In genomic region chr18:11872479-11873136, GRCh38 we compare ENCODE assay signal across 8 cellular contexts. TPM values are rescaled to one million over a fixed set of nuclear protein-coding genes. Genes with fewer than 3 reads are reported as not detected.
DNase-seq lines count a peak whose midpoint lies in the region; ATAC-seq, FAIRE-seq and TF ChIP-seq lines count a peak whose summit lies in the region.

No MANE protein-coding gene starts in this region.

- H3K9ac ChIP-seq in MM.1S (ENCODE audit: low read length) = no peak overlapping the region
- H3K9ac ChIP-seq in K562 (ENCODE audit: insufficient read depth in 1 of 2, low read depth in 2 of 2, low read length in 2 of 2) = peak overlapping the region in 1 of 2 experiments; percentile 64; a peak in 1 of 4 replicates

- ATAC-seq in K562 = peak; percentile 98
- peak; percentile 58 for ATAC-seq in lung (ENCODE audit: insufficient read depth, low FRiP score)
- ATAC-seq in GM19328 (IDR thresholded peaks at IDR 0.05; ENCODE audit: unreplicated experiment) = no peak

- TF ChIP-seq RAD21 in K562 (CRISPR knock-in tag; conservative IDR thresholded peaks at IDR 0.05 in 1 of 2, IDR thresholded peaks at IDR 0.05 in 1 of 2) = peak; percentile 79 to 95

- H3K4me3 ChIP-seq in MM.1S (ENCODE audit: low read length) (no peak overlapping the region), K562 (no peak overlapping the region), lung (no peak overlapping the region)

- H3K79me2 ChIP-seq in MM.1S (ENCODE audit: low read length) (no peaks in the 10 kb centered on the region), K562 (ENCODE audit: control insufficient read depth, insufficient read depth, low read length) (no peaks in the 10 kb centered on the region)

- TF ChIP-seq POLR2A in K562 (conservative IDR thresholded peaks at IDR 0.05) = no peak

- H3K9me3 ChIP-seq in MM.1S (replicated peaks; ENCODE audit: insufficient read depth, low read length) (no peaks in the 10 kb centered on the region), K562 (replicated peaks; ENCODE audit: control insufficient read depth, insufficient read depth, low read depth, low read length) (no peaks in the 10 kb centered on the region; the same call in 1 of the 2 replicates), lung (ENCODE audit: control insufficient read depth in 2 of 2, insufficient read depth in 1 of 2, low read length in 1 of 2) (peaks cover 0 to 3% of the 10 kb centered on the region in 2 donors)

- H3K27me3 ChIP-seq in MM.1S (replicated peaks; ENCODE audit: insufficient read depth, low read length) (no peaks in the 10 kb centered on the region), K562 (ENCODE audit: control insufficient read depth in 2 of 2, insufficient read depth in 2 of 2, low read length in 2 of 2) (peaks cover 0 to 17% of the 10 kb centered on the region in 2 experiments; a peak in 4 of 5 replicates), lung (ENCODE audit: control insufficient read depth, insufficient read depth) (no peaks in the 10 kb centered on the region)

- peaks cover 6% of the 10 kb centered on the region for H3K27me3 Mint-ChIP-seq in glutamatergic neuron (ENCODE audit: unreplicated experiment)

- POLR2A ChIA-PET in K562 (lab: Yijun Ruan, JAX) = interaction anchor here (0.6 to 1.0 kb wide), 6 partner anchors 17 to 1782 kb away, joined by 3 to 4 read pairs (median 3); no protein-coding TSS in a partner anchor

- H3K36me3 Mint-ChIP-seq in glutamatergic neuron (ENCODE audit: unreplicated experiment) = peaks cover 19% of the 10 kb centered on the region

- H2AFZ ChIP-seq in MM.1S (ENCODE audit: low read length) (no peak overlapping the region), K562 (ENCODE audit: low read depth, low read length) (no peak overlapping the region)

- CTCF ChIA-PET in K562 (lab: Yijun Ruan, JAX; ENCODE audit: low intra/inter-chr PET ratio) = interaction anchor here (2.3 kb wide), 1 partner anchor 140 kb away, joined by 22 read pairs; no protein-coding TSS in a partner anchor

- DNase-seq in NCI-H748 (lab: John Stamatoyannopoulos, UW; ENCODE audit: unreplicated experiment) = peak; percentile 12
- DNase-seq in NCI-H748 treated with DMSO at 0.1 percent for 48 hours (lab: John Stamatoyannopoulos, UW) = no peak
- DNase-seq in MM.1S = no peak
- DNase-seq in K562 (ENCODE audit: extremely low read depth in 1 of 4, low spot score in 3 of 4) = peak; percentile 62 to 72 (median 68)
- no peak for DNase-seq in lung (ENCODE audit: low spot score)
- no peak for DNase-seq in DMS153 treated with DMSO at 0.1 percent for 48 hours (lab: John Stamatoyannopoulos, UW; ENCODE audit: unreplicated experiment)
- no peak for DNase-seq in glutamatergic neuron

- no peaks in the 10 kb centered on the region for H3F3A ChIP-seq in MM.1S (ENCODE audit: insufficient read depth, low read length)

- H4K20me1 ChIP-seq in MM.1S (ENCODE audit: insufficient read depth, low read length) (no peaks in the 10 kb centered on the region), K562 (replicated peaks; ENCODE audit: control insufficient read depth, insufficient read depth, low read length) (no peaks in the 10 kb centered on the region)

- no TSS peak for BruUV-seq in K562 (replicated peaks; lab: Mats Ljungman, UMichigan)

- H3K27ac ChIP-seq in MM.1S (ENCODE audit: low read length) (no peak overlapping the region), K562 (ENCODE audit: extremely low read depth, low read depth, low read length) (no peak overlapping the region), lung (ENCODE audit: low read depth in 1 of 2, low read length in 1 of 2) (peak overlapping the region in 1 of 2 donors; percentile 1)

- WGBS in K562 (ENCODE audit: insufficient coverage, low coverage, missing lambda C conversion rate) = under 1% methylated on average over 11 of the region's 13 CpGs
- WGBS in lung, 2 donors = 67 to 84% methylated on average over 13 of the region's 13 CpGs

- H3K9me3 Mint-ChIP-seq in glutamatergic neuron (ENCODE audit: unreplicated experiment) = peaks cover 8% of the 10 kb centered on the region

- H3K36me3 ChIP-seq in MM.1S (replicated peaks; ENCODE audit: insufficient read depth, low read length) (no peaks in the 10 kb centered on the region), K562 (ENCODE audit: control insufficient read depth, insufficient read depth, low read length) (no peaks in the 10 kb centered on the region), lung (ENCODE audit: control insufficient read depth in 2 of 2, insufficient read depth in 2 of 2, low read length in 2 of 2) (no peaks in the 10 kb centered on the region)

- no peak overlapping the region for H3K4me2 ChIP-seq in MM.1S (ENCODE audit: low read depth, low read length)
- H3K4me2 ChIP-seq in K562 (ENCODE audit: insufficient read depth, low read length) = no peak overlapping the region

- no peak for TF ChIP-seq EP300 in K562 (IDR thresholded peaks at IDR 0.05; ENCODE audit: low read length)

- peak; percentile 96 for FAIRE-seq in K562 (lab: Jason Lieb, UNC)

- no peaks in the 10 kb centered on the region for H3K4me1 Mint-ChIP-seq in glutamatergic neuron (ENCODE audit: low read depth, unreplicated experiment)

- no peaks in the 10 kb centered on the region for H3K4me1 ChIP-seq in MM.1S (ENCODE audit: low read length)
- H3K4me1 ChIP-seq in K562 (replicated peaks in 1 of 2; ENCODE audit: control insufficient read depth in 2 of 2, insufficient read depth in 2 of 2, low read length in 2 of 2) = peaks cover 0 to 3% of the 10 kb centered on the region in 2 experiments; a peak in 1 of 5 replicates
- H3K4me1 ChIP-seq in lung (ENCODE audit: control insufficient read depth in 2 of 2, insufficient read depth in 2 of 2, low read length in 2 of 2) = peaks cover 0 to 2% of the 10 kb centered on the region in 2 donors

- peak; percentile 22; the same call in 1 of the 2 replicates for TF ChIP-seq CTCF in MM.1S (IDR thresholded peaks at IDR 0.05; ENCODE audit: low read length)
- TF ChIP-seq CTCF in K562 (IDR thresholded peaks at IDR 0.05 in 2 of 3, conservative IDR thresholded peaks at IDR 0.05 in 1 of 3; ENCODE audit: insufficient read depth in 2 of 3, low read depth in 1 of 3, low read length in 3 of 3) = peak; percentile 72 to 84 (median 79)
- TF ChIP-seq CTCF in lung (IDR thresholded peaks at IDR 0.05; ENCODE audit: control extremely low read depth, extremely low read depth) = peak; percentile 17
- TF ChIP-seq CTCF in glutamatergic neuron (IDR thresholded peaks at IDR 0.05; ENCODE audit: partially characterized antibody, unreplicated experiment) = no peak

- no peaks in the 10 kb centered on the region for H3K9me2 ChIP-seq in MM.1S (replicated peaks; ENCODE audit: insufficient read depth, low read length)

- H3K9me1 ChIP-seq in K562 (ENCODE audit: control insufficient read depth, insufficient read depth, low read length) = no peaks in the 10 kb centered on the region

- intact Hi-C loops in K562 (cut with micrococcal nuclease) = loop anchor here (1.0 to 5.0 kb wide), 3 partner anchors 139 to 215 kb away; no protein-coding TSS in a partner anchor

- H3K27ac Mint-ChIP-seq in glutamatergic neuron (ENCODE audit: unreplicated experiment) = no peak overlapping the region

- H3K4me3 Mint-ChIP-seq in glutamatergic neuron (ENCODE audit: unreplicated experiment) = no peak overlapping the region

- in situ Hi-C loops in K562 (cut with MboI) = no loop called here

TF ChIP-seq in K562, 482 proteins besides CTCF, POLR2A, EP300 and RAD21 (continues in another document):
- TF ChIP-seq SMC3 (conservative IDR thresholded peaks at IDR 0.05; ENCODE audit: insufficient read depth, low read depth, low read length) = peak; percentile 81

RNA-seq across cellular contexts. Expression of gene CHMP1B, which starts 21.4 kb away (rescaled TPM):
- total RNA-seq in K562 (2011; cell fraction: chromatin; rRNA removed; ENCODE audit: low replicate concordance) = 8.3 and 13.4 TPM in 2 replicates
- 10.8 and 11.2 TPM in 2 replicates for total RNA-seq in K562 (2011; cell fraction: nucleolus; rRNA removed)
- total RNA-seq in K562 (2011; cell fraction: nucleoplasm; rRNA removed) = 15.5 and 19.1 TPM in 2 replicates
- 22.3 and 22.9 TPM in 2 replicates for total RNA-seq in K562 (2014; rRNA removed)
- 18.7 and 21.7 TPM in 2 replicates for total RNA-seq in K562 (2014; rRNA removed; fragmentation: Illumina TruSeq; extraction: Trizol)
- 15.6 and 17.6 TPM in 2 replicates for total RNA-seq in K562 (2015; rRNA removed; fragmentation: Illumina TruSeq; extraction: Trizol)
- total RNA-seq in K562 (2021) = 17.1 and 21.3 TPM in 2 replicates
- polyA plus RNA-seq in K562 (2011; rRNA removed) = 17.7 and 19.0 TPM in 2 replicates
- polyA plus RNA-seq in K562 (2011; cell fraction: cytosol; rRNA removed) = 15.7 and 19.8 TPM in 2 replicates
- 11.0 and 12.8 TPM in 2 replicates for polyA plus RNA-seq in K562 (2011; cell fraction: nucleus; rRNA removed)
- 16.6 and 23.6 TPM in 2 replicates for polyA plus RNA-seq in K562 (2012)
- 20.3 and 22.6 TPM in 2 replicates for polyA plus RNA-seq in K562 (2014; fragmentation: Illumina TruSeq; extraction: Trizol)
- 10 to 100 TPM; 12.3 to 14.5 TPM for polyA plus RNA-seq in K562 (2014; fragmentation: Nextera tagmentation; extraction: Ambion mirVana)
- polyA plus RNA-seq in K562 (2014; rRNA removed) = 27.9 and 29.9 TPM in 2 replicates
- polyA minus RNA-seq in K562 (2011; rRNA and poly(A)+ RNA removed) = 16.9 and 22.1 TPM in 2 replicates
- 6.8 and 7.9 TPM in 2 replicates for polyA minus RNA-seq in K562 (2011; cell fraction: cytosol; rRNA and poly(A)+ RNA removed)
- polyA minus RNA-seq in K562 (2011; cell fraction: nucleus; rRNA and poly(A)+ RNA removed) = 5.1 and 10.0 TPM in 2 replicates
- total RNA-seq in lung = 10 to 100 TPM; 36.0 to 56.2 TPM
- 10 to 100 TPM; 34.6 to 44.6 TPM for polyA plus RNA-seq in lung
- total RNA-seq in glutamatergic neuron (ENCODE audit: unreplicated experiment) = 56.1 TPM

RNA-seq across cellular contexts. Expression of gene MPPE1, which starts 35.5 kb away (rescaled TPM):
- 60.6 and 93.7 TPM in 2 replicates for total RNA-seq in K562 (2011; cell fraction: chromatin; rRNA removed; ENCODE audit: low replicate concordance)
- total RNA-seq in K562 (2011; cell fraction: nucleolus; rRNA removed) = 51.7 and 62.2 TPM in 2 replicates
- total RNA-seq in K562 (2011; cell fraction: nucleoplasm; rRNA removed) = 58.4 and 67.3 TPM in 2 replicates
- total RNA-seq in K562 (2014; rRNA removed) (11.2 and 12.8 TPM in 2 replicates), K562 (2014; rRNA removed; fragmentation: Illumina TruSeq; extraction: Trizol) (12.8 and 14.7 TPM in 2 replicates), K562 (2015; rRNA removed; fragmentation: Illumina TruSeq; extraction: Trizol) (10.7 and 11.7 TPM in 2 replicates), K562 (2021) (14.2 and 17.4 TPM in 2 replicates), lung (10 to 100 TPM; 41.3 to 71.4 TPM), glutamatergic neuron (ENCODE audit: unreplicated experiment) (31.8 TPM)
- polyA plus RNA-seq in K562 (2011; rRNA removed) (18.2 and 19.2 TPM in 2 replicates), K562 (2014; fragmentation: Illumina TruSeq; extraction: Trizol) (11.0 and 12.8 TPM in 2 replicates), K562 (2014; fragmentation: Nextera tagmentation; extraction: Ambion mirVana) (10 to 100 TPM; 13.3 to 13.4 TPM), K562 (2014; rRNA removed) (12.8 and 19.5 TPM in 2 replicates), lung (10 to 100 TPM; 41.3 to 46.7 TPM)
- polyA plus RNA-seq in K562 (2011; cell fraction: cytosol; rRNA removed) = 10.3 and 11.9 TPM in 2 replicates
- 50.1 and 55.3 TPM in 2 replicates for polyA plus RNA-seq in K562 (2011; cell fraction: nucleus; rRNA removed)
- polyA plus RNA-seq in K562 (2012) = 10.9 and 18.8 TPM in 2 replicates
- 14.8 and 16.9 TPM in 2 replicates for polyA minus RNA-seq in K562 (2011; rRNA and poly(A)+ RNA removed)
- polyA minus RNA-seq in K562 (2011; cell fraction: cytosol; rRNA and poly(A)+ RNA removed) = 6.4 and 6.9 TPM in 2 replicates
- polyA minus RNA-seq in K562 (2011; cell fraction: nucleus; rRNA and poly(A)+ RNA removed) = 17.6 and 27.8 TPM in 2 replicates

Comparison
In these comparisons a context has a peak if more than half of its experiments do, and no peak if none do; other contexts are left out.
1. DNase-seq: peak in NCI-H748 (single experiment) and K562 (4 of 4); none in NCI-H748 treated with DMSO at 0.1 percent for 48 hours (single experiment), MM.1S (single experiment), lung (single experiment), DMS153 treated with DMSO at 0.1 percent for 48 hours (single experiment) and glutamatergic neuron (single experiment).